Comparison of ENCODE assay signal across 8 cellular contexts in the genomic region with DNA sequence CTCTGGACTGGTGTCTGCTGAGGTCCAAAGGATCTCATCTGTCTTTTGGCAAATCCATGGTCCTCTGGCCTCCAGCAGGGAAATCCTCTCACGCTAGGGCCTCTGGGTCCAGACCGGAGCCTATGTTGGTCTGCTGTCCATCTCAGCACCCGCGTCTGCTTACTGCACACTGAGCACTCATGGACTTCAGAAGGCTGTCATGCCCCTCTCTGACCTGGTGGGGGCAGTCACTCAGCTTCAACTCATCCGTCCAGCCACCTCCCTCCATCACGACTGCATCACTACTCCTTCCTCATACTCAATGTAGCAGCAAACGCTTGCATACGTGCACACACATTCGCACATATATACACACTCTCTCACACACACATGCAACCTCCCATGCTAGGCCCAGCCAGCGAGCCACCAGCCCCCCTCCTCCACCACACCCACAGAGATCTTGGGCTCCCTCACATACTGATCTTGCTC. TPM values are rescaled to one million over a fixed set of nuclear protein-coding genes. Genes with fewer than 3 reads are reported as not detected.
DNase-seq lines count a peak whose midpoint lies in the region; ATAC-seq and TF ChIP-seq lines count a peak whose summit lies in the region.

No MANE protein-coding gene starts in this region.

- POLR2A ChIA-PET in RWPE1 (lab: Yijun Ruan, JAX; ENCODE audit: low non-redundant PET), result no interaction called here

- peak; percentile 22 for DNase-seq in RWPE1 (ENCODE audit: low spot score)
- peak; percentile 25 to 55 for DNase-seq in cardiac fibroblast (ENCODE audit: low read depth in 2 of 2)
- DNase-seq in ovary, result no peak
- no peak for DNase-seq in caudate nucleus (lab: John Stamatoyannopoulos, UW)

- H3K4me1 ChIP-seq in DOHH2 (ENCODE audit: control insufficient read depth, low read length) (peaks cover 11% of the 10 kb centered on the region), ovary (ENCODE audit: insufficient read depth) (no peaks in the 10 kb centered on the region)

- TF ChIP-seq CTCF in DOHH2 (IDR thresholded peaks at IDR 0.05; ENCODE audit: low read depth, low read length, poor library complexity, severe bottlenecking) (peak; percentile 91), RWPE1 (conservative IDR thresholded peaks at IDR 0.05; ENCODE audit: low read depth) (no peak), cardiac fibroblast (IDR thresholded peaks at IDR 0.05; ENCODE audit: low read depth, low read length) (peak; percentile 66), nephron (IDR thresholded peaks at IDR 0.05; ENCODE audit: unreplicated experiment in 3 of 3) (peak in 2 of 3 experiments; percentile 7 to 22), ovary (IDR thresholded peaks at IDR 0.05) (no peak)

- H3K27ac ChIP-seq in DOHH2 (ENCODE audit: low read depth, low read length) (no peak overlapping the region), RWPE1 (no peak overlapping the region), ovary (no peak overlapping the region), caudate nucleus (ENCODE audit: low read depth, low read length) (no peak overlapping the region)

- H3K4me2 ChIP-seq in DOHH2 (ENCODE audit: low read length), result peak overlapping the region; percentile 61

- no peaks in the 10 kb centered on the region for H3K27me3 ChIP-seq in DOHH2 (ENCODE audit: control insufficient read depth, low read length)
- H3K27me3 ChIP-seq in ovary, result no peaks in the 10 kb centered on the region

- no peaks in the 10 kb centered on the region for H3K9me3 ChIP-seq in DOHH2 (ENCODE audit: control insufficient read depth, insufficient read depth, low read length)
- H3K9me3 ChIP-seq in ovary, result no peaks in the 10 kb centered on the region

- H3K4me3 Mint-ChIP-seq in nephron, result no peak overlapping the region

- CTCF ChIA-PET in RWPE1 (lab: Yijun Ruan, JAX), result interaction anchor here (0.6 kb wide), 1 partner anchor 253 kb away, joined by 4 read pairs; no protein-coding TSS in a partner anchor

- ATAC-seq in GM19351 (IDR thresholded peaks at IDR 0.05; ENCODE audit: unreplicated experiment) (peak; percentile 100), HG03139 (IDR thresholded peaks at IDR 0.05; ENCODE audit: unreplicated experiment) (peak; percentile 96)

- no peaks in the 10 kb centered on the region for H3K36me3 Mint-ChIP-seq in nephron (ENCODE audit: low read depth)

- no peak for TF ChIP-seq EP300 in ovary (IDR thresholded peaks at IDR 0.05)

- no peaks in the 10 kb centered on the region for H3F3A ChIP-seq in DOHH2 (ENCODE audit: control insufficient read depth, insufficient read depth)

- H3K79me2 ChIP-seq in DOHH2 (ENCODE audit: control insufficient read depth, low read length), result no peaks in the 10 kb centered on the region

- no peak for TF ChIP-seq POLR2A in ovary (IDR thresholded peaks at IDR 0.05)

- intact Hi-C loops in ovary (cut with DNase I), result no loop called here

- peaks cover 3% of the 10 kb centered on the region for H3K27me3 Mint-ChIP-seq in nephron (ENCODE audit: low read depth)

- H3K9me3 Mint-ChIP-seq in nephron, result no peaks in the 10 kb centered on the region

- no peaks in the 10 kb centered on the region; the same call in 1 of the 2 replicates for H3K9me2 ChIP-seq in DOHH2 (replicated peaks; ENCODE audit: control insufficient read depth, low read length)

- H3K36me3 ChIP-seq in DOHH2 (ENCODE audit: control insufficient read depth, low read length) (no peaks in the 10 kb centered on the region), ovary (no peaks in the 10 kb centered on the region)

- H3K27ac Mint-ChIP-seq in nephron, result no peak overlapping the region

- no peaks in the 10 kb centered on the region for H4K20me1 ChIP-seq in DOHH2 (ENCODE audit: control insufficient read depth, insufficient read depth, low read depth, low read length)

- 63 to 76% (median 72%) methylated on average over 10 of the region's 10 CpGs for WGBS in ovary, 3 donors

- H3K4me1 Mint-ChIP-seq in nephron, result no peaks in the 10 kb centered on the region

- peak overlapping the region; percentile 51 for H3K4me3 ChIP-seq in DOHH2 (ENCODE audit: low read length)
- no peak overlapping the region for H3K4me3 ChIP-seq in cardiac fibroblast (replicated peaks in 1 of 2; ENCODE audit: low read depth in 2 of 2, low read length in 2 of 2)
- H3K4me3 ChIP-seq in ovary, result no peak overlapping the region

RNA-seq across cellular contexts. Expression of a gene that starts 33.3 kb away (rescaled TPM):
- 1 to 10 TPM in 1 of 7 donors, under 1 TPM in 5, not detected in 1; 0.24 to 1.1 (median 0.52) TPM for total RNA-seq in ovary
- polyA plus RNA-seq in ovary, result under 1 TPM; 0.24 to 0.70 TPM

Comparison
In these comparisons a context has a peak if more than half of its experiments do, and no peak if none do; other contexts are left out.
1. CTCF ChIP-seq: peak in DOHH2 (single experiment), cardiac fibroblast (single experiment) and nephron (2 of 3); none in RWPE1 (single experiment) and ovary (0 of 3).
2. DNase-seq: peak in RWPE1 (single experiment) and cardiac fibroblast (2 of 2); none in ovary (0 of 5) and caudate nucleus (0 of 61).